12 cellular contexts compared by ENCODE assay signal in genomic region chr11:126332221-126332711, GRCh38. TPM values are rescaled to one million over a fixed set of nuclear protein-coding genes. Genes with fewer than 3 reads are reported as not detected.
DNase-seq lines count a peak whose midpoint lies in the region; ATAC-seq, FAIRE-seq and TF ChIP-seq lines count a peak whose summit lies in the region.
"Had no signal": no experiment of that assay in that cellular context is flagged by ENCODE, and none has a peak within 500 bp of the region (broad histone marks: within the 10 kb centered on the region; RNA-seq: fewer than 3 reads in every experiment).

No MANE protein-coding gene starts in this region.

- H3K9me3 Mint-ChIP-seq in activated CD4-positive, alpha-beta memory T cell treated with anti-CD3 and anti-CD28 coated beads for 36 hours = no peaks in the 10 kb centered on the region
- no peaks in the 10 kb centered on the region for H3K9me3 Mint-ChIP-seq in activated CD4-positive, alpha-beta memory T cell treated with anti-CD3 and anti-CD28 coated beads, Interleukin-2, amount 10 ng/mL, durations not matched to agents 7 days and 5 days
- no peaks in the 10 kb centered on the region for H3K9me3 Mint-ChIP-seq in activated T-helper 17 cell treated with anti-CD3 and anti-CD28 coated beads, Interleukin-2, amount 50 U/mL, for 72 hours
- H3K9me3 Mint-ChIP-seq: dendritic cell treated with granulocyte-macrophage colony-stimulating factor and Interleukin-4, amounts not matched to agents 40 ng/mL and 50 ng/mL, for 4 days had no signal

- H3K4me3 Mint-ChIP-seq in activated CD4-positive, alpha-beta memory T cell treated with anti-CD3 and anti-CD28 coated beads for 36 hours = no peak overlapping the region
- no peak overlapping the region for H3K4me3 Mint-ChIP-seq in activated CD4-positive, alpha-beta memory T cell treated with anti-CD3 and anti-CD28 coated beads, Interleukin-2, amount 10 ng/mL, durations not matched to agents 7 days and 5 days
- H3K4me3 Mint-ChIP-seq in activated T-helper 17 cell treated with anti-CD3 and anti-CD28 coated beads, Interleukin-2, amount 50 U/mL, for 72 hours = no peak overlapping the region
- H3K4me3 Mint-ChIP-seq: dendritic cell treated with granulocyte-macrophage colony-stimulating factor and Interleukin-4, amounts not matched to agents 40 ng/mL and 50 ng/mL, for 4 days; T-helper 17 cell had no signal

- H3K27me3 ChIP-seq in heart right ventricle = no peaks in the 10 kb centered on the region
- H3K27me3 ChIP-seq in stomach = no peaks in the 10 kb centered on the region

- POLR2A ChIA-PET in activated CD4-positive, alpha-beta memory T cell treated with anti-CD3 and anti-CD28 coated beads for 36 hours (lab: Charles Lee) = no interaction called here
- POLR2A ChIA-PET in activated CD4-positive, alpha-beta memory T cell treated with anti-CD3 and anti-CD28 coated beads, Interleukin-2, amount 10 ng/mL, durations not matched to agents 7 days and 5 days (lab: Charles Lee) = no interaction called here

- H3K36me3 Mint-ChIP-seq in activated CD4-positive, alpha-beta memory T cell treated with anti-CD3 and anti-CD28 coated beads for 36 hours = peaks cover 11% of the 10 kb centered on the region
- peaks cover 23% of the 10 kb centered on the region for H3K36me3 Mint-ChIP-seq in activated CD4-positive, alpha-beta memory T cell treated with anti-CD3 and anti-CD28 coated beads, Interleukin-2, amount 10 ng/mL, durations not matched to agents 7 days and 5 days (ENCODE audit: low read depth)
- peaks cover 61% of the 10 kb centered on the region for H3K36me3 Mint-ChIP-seq in activated T-helper 17 cell treated with anti-CD3 and anti-CD28 coated beads, Interleukin-2, amount 50 U/mL, for 72 hours (ENCODE audit: low read depth)

- H3K27ac Mint-ChIP-seq in activated CD4-positive, alpha-beta memory T cell treated with anti-CD3 and anti-CD28 coated beads for 36 hours = peak overlapping the region; percentile 40
- H3K27ac Mint-ChIP-seq in activated CD4-positive, alpha-beta memory T cell treated with anti-CD3 and anti-CD28 coated beads, Interleukin-2, amount 10 ng/mL, durations not matched to agents 7 days and 5 days = no peak overlapping the region
- peak overlapping the region; percentile 20 for H3K27ac Mint-ChIP-seq in activated T-helper 17 cell treated with anti-CD3 and anti-CD28 coated beads, Interleukin-2, amount 50 U/mL, for 72 hours
- H3K27ac Mint-ChIP-seq: dendritic cell treated with granulocyte-macrophage colony-stimulating factor and Interleukin-4, amounts not matched to agents 40 ng/mL and 50 ng/mL, for 4 days had no signal

- TF ChIP-seq POLR2A in stomach (IDR thresholded peaks at IDR 0.05) = no peak

- H3K27ac ChIP-seq in heart right ventricle (peak overlapping the region in 4 of 10 donors; percentile 33 to 67 (median 46)), stomach (peak overlapping the region in 1 of 5 donors; percentile 31)
- H3K27ac ChIP-seq: thoracic aorta had no signal

- H3K9me3 ChIP-seq in heart right ventricle (no peaks in the 10 kb centered on the region), stomach (no peaks in the 10 kb centered on the region)
- H3K9me3 ChIP-seq: thoracic aorta had no signal

- H3K4me1 Mint-ChIP-seq in activated CD4-positive, alpha-beta memory T cell treated with anti-CD3 and anti-CD28 coated beads for 36 hours (ENCODE audit: low read depth) = peaks cover 21% of the 10 kb centered on the region
- H3K4me1 Mint-ChIP-seq in activated CD4-positive, alpha-beta memory T cell treated with anti-CD3 and anti-CD28 coated beads, Interleukin-2, amount 10 ng/mL, durations not matched to agents 7 days and 5 days = peaks cover 14% of the 10 kb centered on the region
- peaks cover 23% of the 10 kb centered on the region for H3K4me1 Mint-ChIP-seq in activated T-helper 17 cell treated with anti-CD3 and anti-CD28 coated beads, Interleukin-2, amount 50 U/mL, for 72 hours

- peak; percentile 56 for DNase-seq in activated CD4-positive, alpha-beta memory T cell treated with anti-CD3 and anti-CD28 coated beads for 36 hours
- no peak for DNase-seq in activated CD4-positive, alpha-beta memory T cell treated with anti-CD3 and anti-CD28 coated beads, Interleukin-2, amount 10 ng/mL, durations not matched to agents 7 days and 5 days
- peak; percentile 54 to 80 for DNase-seq in heart right ventricle
- DNase-seq in stromal cell of bone marrow (ENCODE audit: low read depth) = peak; percentile 90
- DNase-seq in GM19239 (ENCODE audit: insufficient read length, low spot score) = no peak
- DNase-seq in Kasumi-1 (lab: John Stamatoyannopoulos, UW) = no peak
- no peak for DNase-seq in stomach
- DNase-seq: KBM-7, T-helper 17 cell had no signal

- H3K27me3 Mint-ChIP-seq in activated CD4-positive, alpha-beta memory T cell treated with anti-CD3 and anti-CD28 coated beads for 36 hours = no peaks in the 10 kb centered on the region
- H3K27me3 Mint-ChIP-seq in activated CD4-positive, alpha-beta memory T cell treated with anti-CD3 and anti-CD28 coated beads, Interleukin-2, amount 10 ng/mL, durations not matched to agents 7 days and 5 days = no peaks in the 10 kb centered on the region
- no peaks in the 10 kb centered on the region for H3K27me3 Mint-ChIP-seq in activated T-helper 17 cell treated with anti-CD3 and anti-CD28 coated beads, Interleukin-2, amount 50 U/mL, for 72 hours
- H3K27me3 Mint-ChIP-seq: dendritic cell treated with granulocyte-macrophage colony-stimulating factor and Interleukin-4, amounts not matched to agents 40 ng/mL and 50 ng/mL, for 4 days; T-helper 17 cell had no signal

- CTCF ChIA-PET in activated CD4-positive, alpha-beta memory T cell treated with anti-CD3 and anti-CD28 coated beads for 36 hours (lab: Charles Lee) = no interaction called here
- CTCF ChIA-PET in activated CD4-positive, alpha-beta memory T cell treated with anti-CD3 and anti-CD28 coated beads, Interleukin-2, amount 10 ng/mL, durations not matched to agents 7 days and 5 days (lab: Charles Lee) = no interaction called here

- TF ChIP-seq CTCF in heart right ventricle (IDR thresholded peaks at IDR 0.05) (no peak), stomach (IDR thresholded peaks at IDR 0.05) (no peak)

- H3K36me3 ChIP-seq in heart right ventricle (peaks cover 0 to 24% (median 0%) of the 10 kb centered on the region in 9 donors), stomach (peaks cover 0 to 52% (median 40%) of the 10 kb centered on the region in 4 donors)

- H3K4me1 ChIP-seq in heart right ventricle = peaks cover 10 to 44% (median 40%) of the 10 kb centered on the region in 9 donors
- peaks cover 0 to 19% (median 1%) of the 10 kb centered on the region in 4 donors for H3K4me1 ChIP-seq in stomach

- H3K4me3 ChIP-seq in heart right ventricle (no peak overlapping the region), stomach (no peak overlapping the region)
- H3K4me3 ChIP-seq: thoracic aorta had no signal

- no peak for TF ChIP-seq EP300 in stomach (IDR thresholded peaks at IDR 0.05)

- peak; percentile 89 for ATAC-seq in activated T-helper 17 cell treated with anti-CD3 and anti-CD28 coated beads, Interleukin-2, amount 50 U/mL, for 72 hours (replicated peaks)
- ATAC-seq in heart right ventricle = peak in 7 of 8 donors; percentile 60 to 86 (median 72)
- ATAC-seq: T-helper 17 cell had no signal

- no peak for FAIRE-seq in GM19239 (lab: Jason Lieb, UNC)

- intact Hi-C loops in activated CD4-positive, alpha-beta memory T cell treated with anti-CD3 and anti-CD28 coated beads for 36 hours (cut with micrococcal nuclease) = loop anchor here (1.0 to 2.0 kb wide), 2 partner anchors 21 kb away; no protein-coding TSS in a partner anchor
- intact Hi-C loops in heart right ventricle (cut with DNase I) = no loop called here
- intact Hi-C loops in stomach (cut with DNase I; ENCODE audit: low total_unique reads) = no loop called here

- 56 to 63% methylated on average over 5 of the region's 5 CpGs for WGBS in heart right ventricle, 2 donors
- WGBS in stomach, 5 donors = 73 to 84% (median 79%) methylated on average over 5 of the region's 5 CpGs

RNA-seq across cellular contexts. Expression of gene ST3GAL4, which starts 23.2 kb away (rescaled TPM):
- 10 to 100 TPM in 1 of 2 experiments, 1 to 10 TPM in 1; 9.8 to 10.7 TPM for total RNA-seq in activated CD4-positive, alpha-beta memory T cell treated with anti-CD3 and anti-CD28 coated beads for 36 hours
- total RNA-seq in activated CD4-positive, alpha-beta memory T cell treated with anti-CD3 and anti-CD28 coated beads, Interleukin-2, amount 10 ng/mL, durations not matched to agents 7 days and 5 days = 1 to 10 TPM; 7.4 to 8.5 TPM
- total RNA-seq in activated T-helper 17 cell treated with anti-CD3 and anti-CD28 coated beads, Interleukin-2, amount 50 U/mL, for 72 hours = 10 to 100 TPM; 10.0 to 16.2 TPM
- total RNA-seq in heart right ventricle = 10 to 100 TPM; 24.8 to 51.0 (median 43.4) TPM
- 10 to 100 TPM; 96.2 to 98.2 TPM for polyA plus RNA-seq in heart right ventricle
- total RNA-seq in stomach = 10 to 100 TPM in 3 of 5 donors, 1 to 10 TPM in 1, not detected in 1; 9.9 to 31.0 (median 18.4) TPM
- polyA plus RNA-seq in stomach = 10 to 100 TPM; 12.5 to 26.0 (median 15.7) TPM

RNA-seq across cellular contexts. Expression of gene DCPS, which starts 28.4 kb away (rescaled TPM):
- total RNA-seq in activated CD4-positive, alpha-beta memory T cell treated with anti-CD3 and anti-CD28 coated beads for 36 hours = 10 to 100 TPM; 40.1 to 43.9 TPM
- 10 to 100 TPM; 34.5 to 35.8 TPM for total RNA-seq in activated CD4-positive, alpha-beta memory T cell treated with anti-CD3 and anti-CD28 coated beads, Interleukin-2, amount 10 ng/mL, durations not matched to agents 7 days and 5 days
- total RNA-seq in activated T-helper 17 cell treated with anti-CD3 and anti-CD28 coated beads, Interleukin-2, amount 50 U/mL, for 72 hours = 10 to 100 TPM; 28.1 to 47.5 TPM
- total RNA-seq in heart right ventricle = 10 to 100 TPM in 6 of 10 donors, 1 to 10 TPM in 4; 6.5 to 17.3 (median 10.6) TPM
- 10 to 100 TPM in 1 of 2 donors, 1 to 10 TPM in 1; 8.8 to 17.1 TPM for polyA plus RNA-seq in heart right ventricle
- 10 to 100 TPM in 2 of 5 donors, 1 to 10 TPM in 3; 1.8 to 60.3 (median 5.9) TPM for total RNA-seq in stomach
- polyA plus RNA-seq in stomach = 10 to 100 TPM; 10.5 to 21.2 (median 14.7) TPM

RNA-seq across cellular contexts. Expression of gene TIRAP, which starts 49.4 kb away (rescaled TPM):
- total RNA-seq in activated CD4-positive, alpha-beta memory T cell treated with anti-CD3 and anti-CD28 coated beads for 36 hours = 1 to 10 TPM; 7.3 to 8.8 TPM
- 10 to 100 TPM; 14.2 to 17.0 TPM for total RNA-seq in activated CD4-positive, alpha-beta memory T cell treated with anti-CD3 and anti-CD28 coated beads, Interleukin-2, amount 10 ng/mL, durations not matched to agents 7 days and 5 days
- total RNA-seq in activated T-helper 17 cell treated with anti-CD3 and anti-CD28 coated beads, Interleukin-2, amount 50 U/mL, for 72 hours = 10 to 100 TPM; 11.1 to 12.0 TPM
- 10 to 100 TPM in 1 of 10 donors, 1 to 10 TPM in 9; 6.3 to 10.1 (median 8.6) TPM for total RNA-seq in heart right ventricle
- 1 to 10 TPM; 3.1 to 3.3 TPM for polyA plus RNA-seq in heart right ventricle
- 10 to 100 TPM in 3 of 5 donors, 1 to 10 TPM in 2; 5.1 to 86.2 (median 15.6) TPM for total RNA-seq in stomach
- 1 to 10 TPM; 3.7 to 6.6 (median 5.2) TPM for polyA plus RNA-seq in stomach

Comparison
In these comparisons a context has a peak if more than half of its experiments do, and no peak if none do; other contexts are left out.
1. DNase-seq: peak in activated CD4-positive, alpha-beta memory T cell treated with anti-CD3 and anti-CD28 coated beads for 36 hours (single experiment), heart right ventricle (2 of 2) and stromal cell of bone marrow (single experiment); none in activated CD4-positive, alpha-beta memory T cell treated with anti-CD3 and anti-CD28 coated beads, Interleukin-2, amount 10 ng/mL, durations not matched to agents 7 days and 5 days (single experiment), GM19239 (single experiment), Kasumi-1 (0 of 2) and stomach (single experiment).